Comparison of ENCODE assay signal across 1 cellular context in the genomic region with DNA sequence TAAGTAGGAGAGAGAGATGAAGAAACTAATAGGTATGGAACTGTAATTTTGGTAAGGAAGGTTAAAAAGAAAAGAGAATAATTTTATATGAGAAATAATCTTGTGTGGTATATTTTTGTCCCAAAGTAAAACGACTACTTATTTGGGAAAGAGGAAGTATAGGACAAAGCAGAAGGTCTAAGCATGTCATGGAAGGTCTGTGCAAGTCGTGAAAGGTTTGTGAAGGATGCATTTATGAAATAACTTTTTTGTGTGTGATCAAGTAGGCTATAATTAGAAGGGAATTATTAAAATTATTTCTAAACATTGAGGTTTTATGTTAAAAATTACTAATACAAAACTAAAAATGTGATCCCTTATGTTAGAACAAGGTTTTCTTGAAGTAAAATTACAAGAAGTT.
TF ChIP-seq lines count a peak whose summit lies in the region.

No MANE protein-coding gene starts in this region.

TF ChIP-seq in HEK293, 187 proteins besides CTCF, POLR2A, EP300 and RAD21 (continued from another document):
- TF ChIP-seq, protein P1, sequence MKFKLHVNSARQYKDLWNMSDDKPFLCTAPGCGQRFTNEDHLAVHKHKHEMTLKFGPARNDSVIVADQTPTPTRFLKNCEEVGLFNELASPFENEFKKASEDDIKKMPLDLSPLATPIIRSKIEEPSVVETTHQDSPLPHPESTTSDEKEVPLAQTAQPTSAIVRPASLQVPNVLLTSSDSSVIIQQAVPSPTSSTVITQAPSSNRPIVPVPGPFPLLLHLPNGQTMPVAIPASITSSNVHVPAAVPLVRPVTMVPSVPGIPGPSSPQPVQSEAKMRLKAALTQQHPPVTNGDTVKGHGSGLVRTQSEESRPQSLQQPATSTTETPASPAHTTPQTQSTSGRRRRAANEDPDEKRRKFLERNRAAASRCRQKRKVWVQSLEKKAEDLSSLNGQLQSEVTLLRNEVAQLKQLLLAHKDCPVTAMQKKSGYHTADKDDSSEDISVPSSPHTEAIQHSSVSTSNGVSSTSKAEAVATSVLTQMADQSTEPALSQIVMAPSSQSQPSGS (tag by site-specific recombination; IDR thresholded peaks at IDR 0.05; ENCODE audit: low read depth), result no peak
- TF ChIP-seq, protein P2, sequence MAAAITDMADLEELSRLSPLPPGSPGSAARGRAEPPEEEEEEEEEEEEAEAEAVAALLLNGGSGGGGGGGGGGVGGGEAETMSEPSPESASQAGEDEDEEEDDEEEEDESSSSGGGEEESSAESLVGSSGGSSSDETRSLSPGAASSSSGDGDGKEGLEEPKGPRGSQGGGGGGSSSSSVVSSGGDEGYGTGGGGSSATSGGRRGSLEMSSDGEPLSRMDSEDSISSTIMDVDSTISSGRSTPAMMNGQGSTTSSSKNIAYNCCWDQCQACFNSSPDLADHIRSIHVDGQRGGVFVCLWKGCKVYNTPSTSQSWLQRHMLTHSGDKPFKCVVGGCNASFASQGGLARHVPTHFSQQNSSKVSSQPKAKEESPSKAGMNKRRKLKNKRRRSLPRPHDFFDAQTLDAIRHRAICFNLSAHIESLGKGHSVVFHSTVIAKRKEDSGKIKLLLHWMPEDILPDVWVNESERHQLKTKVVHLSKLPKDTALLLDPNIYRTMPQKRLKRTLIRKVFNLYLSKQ (tag by site-specific recombination; IDR thresholded peaks at IDR 0.05; ENCODE audit: borderline replicate concordance), result no peak
- TF ChIP-seq, protein P3, sequence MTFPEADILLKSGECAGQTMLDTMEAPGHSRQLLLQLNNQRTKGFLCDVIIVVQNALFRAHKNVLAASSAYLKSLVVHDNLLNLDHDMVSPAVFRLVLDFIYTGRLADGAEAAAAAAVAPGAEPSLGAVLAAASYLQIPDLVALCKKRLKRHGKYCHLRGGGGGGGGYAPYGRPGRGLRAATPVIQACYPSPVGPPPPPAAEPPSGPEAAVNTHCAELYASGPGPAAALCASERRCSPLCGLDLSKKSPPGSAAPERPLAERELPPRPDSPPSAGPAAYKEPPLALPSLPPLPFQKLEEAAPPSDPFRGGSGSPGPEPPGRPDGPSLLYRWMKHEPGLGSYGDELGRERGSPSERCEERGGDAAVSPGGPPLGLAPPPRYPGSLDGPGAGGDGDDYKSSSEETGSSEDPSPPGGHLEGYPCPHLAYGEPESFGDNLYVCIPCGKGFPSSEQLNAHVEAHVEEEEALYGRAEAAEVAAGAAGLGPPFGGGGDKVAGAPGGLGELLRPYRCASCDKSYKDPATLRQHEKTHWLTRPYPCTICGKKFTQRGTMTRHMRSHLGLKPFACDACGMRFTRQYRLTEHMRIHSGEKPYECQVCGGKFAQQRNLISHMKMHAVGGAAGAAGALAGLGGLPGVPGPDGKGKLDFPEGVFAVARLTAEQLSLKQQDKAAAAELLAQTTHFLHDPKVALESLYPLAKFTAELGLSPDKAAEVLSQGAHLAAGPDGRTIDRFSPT (tag by site-specific recombination; IDR thresholded peaks at IDR 0.05), result no peak
- TF ChIP-seq SETDB1 (IDR thresholded peaks at IDR 0.05; ENCODE audit: insufficient read length, low read length), result peak; percentile 97
- TF ChIP-seq, protein P4, sequence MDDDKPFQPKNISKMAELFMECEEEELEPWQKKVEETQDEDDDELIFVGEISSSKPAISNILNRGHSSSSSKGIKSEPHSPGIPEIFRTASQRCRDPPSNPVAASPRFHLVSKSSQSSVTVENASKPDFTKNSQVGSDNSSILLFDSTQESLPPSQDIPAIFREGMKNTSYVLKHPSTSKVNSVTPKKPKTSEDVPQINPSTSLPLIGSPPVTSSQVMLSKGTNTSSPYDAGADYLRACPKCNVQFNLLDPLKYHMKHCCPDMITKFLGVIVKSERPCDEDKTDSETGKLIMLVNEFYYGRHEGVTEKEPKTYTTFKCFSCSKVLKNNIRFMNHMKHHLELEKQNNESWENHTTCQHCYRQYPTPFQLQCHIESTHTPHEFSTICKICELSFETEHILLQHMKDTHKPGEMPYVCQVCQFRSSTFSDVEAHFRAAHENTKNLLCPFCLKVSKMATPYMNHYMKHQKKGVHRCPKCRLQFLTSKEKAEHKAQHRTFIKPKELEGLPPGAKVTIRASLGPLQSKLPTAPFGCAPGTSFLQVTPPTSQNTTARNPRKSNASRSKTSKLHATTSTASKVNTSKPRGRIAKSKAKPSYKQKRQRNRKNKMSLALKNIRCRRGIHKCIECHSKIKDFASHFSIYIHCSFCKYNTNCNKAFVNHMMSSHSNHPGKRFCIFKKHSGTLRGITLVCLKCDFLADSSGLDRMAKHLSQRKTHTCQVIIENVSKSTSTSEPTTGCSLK (tag by site-specific recombination; IDR thresholded peaks at IDR 0.05), result no peak
- peak; percentile 48 for TF ChIP-seq ZNF510 (tag by site-specific recombination; IDR thresholded peaks at IDR 0.05; ENCODE audit: insufficient replicate concordance)
- no peak for TF ChIP-seq ZNF202 (tag by site-specific recombination; IDR thresholded peaks at IDR 0.05; ENCODE audit: borderline replicate concordance)
- no peak for TF ChIP-seq ZSCAN23 (tag by site-specific recombination; IDR thresholded peaks at IDR 0.05)
- TF ChIP-seq ZNF350 (tag by site-specific recombination; IDR thresholded peaks at IDR 0.05), result no peak
- TF ChIP-seq ZNF19 (tag by site-specific recombination; IDR thresholded peaks at IDR 0.05; ENCODE audit: low read depth), result no peak
- TF ChIP-seq, protein P5, sequence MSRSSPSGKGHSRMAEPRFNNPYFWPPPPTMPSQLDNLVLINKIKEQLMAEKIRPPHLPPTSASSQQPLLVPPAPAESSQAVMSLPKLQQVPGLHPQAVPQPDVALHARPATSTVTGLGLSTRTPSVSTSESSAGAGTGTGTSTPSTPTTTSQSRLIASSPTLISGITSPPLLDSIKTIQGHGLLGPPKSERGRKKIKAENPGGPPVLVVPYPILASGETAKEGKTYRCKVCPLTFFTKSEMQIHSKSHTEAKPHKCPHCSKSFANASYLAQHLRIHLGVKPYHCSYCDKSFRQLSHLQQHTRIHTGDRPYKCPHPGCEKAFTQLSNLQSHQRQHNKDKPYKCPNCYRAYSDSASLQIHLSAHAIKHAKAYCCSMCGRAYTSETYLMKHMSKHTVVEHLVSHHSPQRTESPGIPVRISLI (tag by site-specific recombination; IDR thresholded peaks at IDR 0.05), result no peak
- no peak for TF ChIP-seq ZNF426 (tag by site-specific recombination; IDR thresholded peaks at IDR 0.05)
